ENCODE assay signal across 22 cellular contexts in genomic region chr7:147923841-147924240, GRCh38.
"Had no signal": no experiment of that assay in that cellular context is flagged by ENCODE, and none has a peak within 500 bp of the region (broad histone marks: within the 10 kb centered on the region; RNA-seq: fewer than 3 reads in every experiment).

No MANE protein-coding gene starts in this region.

- H3K27ac ChIP-seq: coronary artery, dorsolateral prefrontal cortex, heart left ventricle, WERI-Rb-1 had no signal

- H3K4me3 ChIP-seq: coronary artery, dorsolateral prefrontal cortex, heart left ventricle had no signal

- H3K9me3 ChIP-seq: heart left ventricle had no signal

- H3K27me3 ChIP-seq: dorsolateral prefrontal cortex, heart left ventricle had no signal

- H3K36me3 ChIP-seq: heart left ventricle, WERI-Rb-1 had no signal

- H3K4me1 ChIP-seq: heart left ventricle had no signal

- DNase-seq: activated B cell treated with CpG ODN at 0.5 μM for 24 hours; activated CD4-positive, alpha-beta memory T cell treated with anti-CD3 and anti-CD28 coated beads for 36 hours; activated CD4-positive, alpha-beta T cell treated with anti-CD3 and anti-CD28 coated beads for 36 hours; activated CD8-positive, alpha-beta memory T cell treated with anti-CD3 and anti-CD28 coated beads, Interleukin-2, amount 10 ng/mL, durations not matched to agents 7 days and 5 days; activated CD8-positive, alpha-beta memory T cell treated with anti-CD3 and anti-CD28 coated beads, Interleukin-2, amount 50 U/mL, for 4 hours; activated CD8-positive, alpha-beta T cell treated with anti-CD3 and anti-CD28 coated beads, Interleukin-2, amount 10 ng/mL, durations not matched to agents 7 days and 5 days; activated effector memory CD4-positive, alpha-beta T cell treated with Interleukin-2 at 50 U/mL for 16 hours; activated gamma-delta T cell treated with Interleukin-2 at 50 U/mL for 16 hours; activated naive CD4-positive, alpha-beta T cell treated with anti-CD3 and anti-CD28 coated beads, Interleukin-2, amount 50 U/mL, for 16 hours; activated naive CD4-positive, alpha-beta T cell treated with Interleukin-2 at 50 U/mL for 16 hours; activated T-cell treated with anti-CD3 and anti-CD28 coated beads, Interleukin-2, amount 50 U/mL, for 24 hours; amniotic stem cell; dorsolateral prefrontal cortex; effector memory CD4-positive, alpha-beta T cell; endodermal cell; foreskin fibroblast; glutamatergic neuron; heart left ventricle; T-cell; T-helper 9 cell; WERI-Rb-1 had no signal
